8 cellular contexts compared by ENCODE assay signal in the genomic region with DNA sequence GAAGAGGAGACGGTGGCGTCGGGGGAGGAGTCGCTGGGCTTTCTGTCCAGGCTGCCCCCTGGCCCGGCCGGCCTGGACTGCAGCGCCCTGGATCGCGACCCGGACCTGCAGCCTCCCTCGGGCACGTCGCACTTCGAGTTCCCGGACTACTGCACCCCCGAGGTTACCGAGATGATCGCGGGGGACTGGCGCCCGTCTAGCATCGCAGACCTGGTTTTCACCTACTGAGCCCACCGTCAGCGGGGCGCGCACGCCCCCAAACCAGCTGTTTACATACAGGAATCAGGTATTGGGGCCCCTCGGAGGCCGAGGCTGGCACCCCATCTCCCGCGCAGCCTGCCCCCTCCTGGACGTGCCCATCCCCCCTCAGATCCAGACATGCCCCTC. TPM values are rescaled to one million over a fixed set of nuclear protein-coding genes. Genes with fewer than 3 reads are reported as not detected.
DNase-seq lines count a peak whose midpoint lies in the region; ATAC-seq lines count a peak whose summit lies in the region.

No MANE protein-coding gene starts in this region.

- DNase-seq in DMS53 (lab: John Stamatoyannopoulos, UW) = peak; percentile 67
- no peak for DNase-seq in DMS53 treated with DMSO at 0.1 percent for 48 hours (lab: John Stamatoyannopoulos, UW; ENCODE audit: unreplicated experiment)
- peak; percentile 84 for DNase-seq in OCI-M1 (lab: John Stamatoyannopoulos, UW)
- DNase-seq in myocyte (ENCODE audit: low read depth) = peak; percentile 36
- DNase-seq in NCI-H226 = no peak

- H3K9me3 ChIP-seq in ectodermal cell (ENCODE audit: control insufficient read depth, low read length) = no peaks in the 10 kb centered on the region

- peaks cover 10% of the 10 kb centered on the region for H3K36me3 ChIP-seq in ectodermal cell (ENCODE audit: control insufficient read depth, insufficient read depth, low read length)

- peak overlapping the region; percentile 82 for H3K4me3 ChIP-seq in ectodermal cell (ENCODE audit: insufficient read depth, low read depth, low read length)

- H3K27ac ChIP-seq in ectodermal cell (ENCODE audit: insufficient read depth, low read depth, low read length, poor library complexity, severe bottlenecking) = peak overlapping the region; percentile 90

- 0% methylated on average over 32 of the region's 32 CpGs for WGBS in ectodermal cell, 2 experiments

- peaks cover 35% of the 10 kb centered on the region for H3K4me1 ChIP-seq in ectodermal cell (ENCODE audit: control insufficient read depth, insufficient read depth, low read length)

- ATAC-seq in GM21619 (IDR thresholded peaks at IDR 0.05; ENCODE audit: unreplicated experiment) = no peak
- ATAC-seq in HG03095 (IDR thresholded peaks at IDR 0.05; ENCODE audit: unreplicated experiment) = no peak

- no peaks in the 10 kb centered on the region for H3K27me3 ChIP-seq in ectodermal cell (ENCODE audit: control insufficient read depth, insufficient read depth, low read length, poor library complexity, severe bottlenecking)

RNA-seq across cellular contexts. Expression of gene SOX12, which starts 1.3 kb away (rescaled TPM):
- polyA plus RNA-seq in ectodermal cell (2013, experiment 1 of 4) = 79.2 TPM
- polyA plus RNA-seq in ectodermal cell (2013, experiment 2 of 4) = 77.5 TPM
- polyA plus RNA-seq in ectodermal cell (2013, experiment 3 of 4) = 64.5 TPM
- 74.6 TPM for polyA plus RNA-seq in ectodermal cell (2013, experiment 4 of 4)
- 10.2 and 11.7 TPM in 2 replicates for total RNA-seq in myocyte
- 13.1 TPM for polyA plus RNA-seq in myocyte (2012)

RNA-seq across cellular contexts. Expression of gene NRSN2, which starts 20.3 kb away (rescaled TPM):
- 37.0 TPM for polyA plus RNA-seq in ectodermal cell (2013, experiment 1 of 4)
- polyA plus RNA-seq in ectodermal cell (2013, experiment 2 of 4) = 44.2 TPM
- 32.4 TPM for polyA plus RNA-seq in ectodermal cell (2013, experiment 3 of 4)
- 33.0 TPM for polyA plus RNA-seq in ectodermal cell (2013, experiment 4 of 4)
- 33.1 and 38.2 TPM in 2 replicates for total RNA-seq in myocyte
- 56.8 TPM for polyA plus RNA-seq in myocyte (2012)

RNA-seq across cellular contexts. Expression of gene ZCCHC3, which starts 29.3 kb away (rescaled TPM):
- polyA plus RNA-seq in ectodermal cell (2013, experiment 1 of 4) = 54.6 TPM
- polyA plus RNA-seq in ectodermal cell (2013, experiment 2 of 4) = 50.3 TPM
- polyA plus RNA-seq in ectodermal cell (2013, experiment 3 of 4) = 42.8 TPM
- polyA plus RNA-seq in ectodermal cell (2013, experiment 4 of 4) = 44.4 TPM
- total RNA-seq in myocyte = 19.8 and 20.1 TPM in 2 replicates
- polyA plus RNA-seq in myocyte (2012) = 9.6 TPM

RNA-seq across cellular contexts. Expression of gene C20orf96, which starts 36.1 kb away (rescaled TPM):
- 38.8 TPM for polyA plus RNA-seq in ectodermal cell (2013, experiment 1 of 4)
- 35.9 TPM for polyA plus RNA-seq in ectodermal cell (2013, experiment 2 of 4)
- polyA plus RNA-seq in ectodermal cell (2013, experiment 3 of 4) = 36.1 TPM
- polyA plus RNA-seq in ectodermal cell (2013, experiment 4 of 4) = 38.7 TPM
- total RNA-seq in myocyte = 2.5 and 3.3 TPM in 2 replicates
- polyA plus RNA-seq in myocyte (2012) = 11.1 TPM

RNA-seq across cellular contexts. Expression of gene TRIB3, which starts 53.9 kb away (rescaled TPM):
- polyA plus RNA-seq in ectodermal cell (2013, experiment 1 of 4) = 2.6 TPM
- 4.1 TPM for polyA plus RNA-seq in ectodermal cell (2013, experiment 2 of 4)
- polyA plus RNA-seq in ectodermal cell (2013, experiment 3 of 4) = 2.5 TPM
- 3.3 TPM for polyA plus RNA-seq in ectodermal cell (2013, experiment 4 of 4)
- total RNA-seq in myocyte = 6.1 and 9.6 TPM in 2 replicates
- 69.0 TPM for polyA plus RNA-seq in myocyte (2012)

Comparison
In these comparisons a context has a peak if more than half of its experiments do, and no peak if none do; other contexts are left out.
1. DNase-seq: peak in DMS53 (single experiment), OCI-M1 (single experiment) and myocyte (single experiment); none in DMS53 treated with DMSO at 0.1 percent for 48 hours (single experiment) and NCI-H226 (single experiment).